ENCODE assay signal across 10 cellular contexts in the genomic region with DNA sequence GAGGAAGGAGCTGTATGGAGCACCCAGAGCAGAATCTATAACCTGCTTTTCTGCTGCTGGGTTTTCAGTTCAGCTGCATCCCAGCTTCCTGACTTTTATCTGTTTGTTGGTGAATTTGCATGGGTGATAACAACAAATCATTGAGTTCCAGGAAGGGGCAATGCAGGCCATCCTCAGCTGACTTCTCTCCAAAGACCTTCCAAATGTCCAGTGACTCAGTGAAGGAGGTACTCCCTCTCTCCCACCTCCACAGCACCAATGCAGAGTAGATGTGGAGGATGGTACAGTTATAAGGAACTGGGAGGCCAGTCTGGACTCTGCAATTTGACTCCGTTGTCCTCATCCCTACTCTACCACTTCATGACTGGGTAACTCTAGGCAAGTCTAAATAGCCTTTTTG. TPM values are rescaled to one million over a fixed set of nuclear protein-coding genes. Genes with fewer than 3 reads are reported as not detected.
DNase-seq lines count a peak whose midpoint lies in the region; ATAC-seq, FAIRE-seq and TF ChIP-seq lines count a peak whose summit lies in the region.
"Had no signal": no experiment of that assay in that cellular context is flagged by ENCODE, and none has a peak within 500 bp of the region (broad histone marks: within the 10 kb centered on the region; RNA-seq: fewer than 3 reads in every experiment).

No MANE protein-coding gene starts in this region.

- FAIRE-seq in pancreas (lab: Jason Lieb, UNC), result no peak

- H3K4me3 ChIP-seq in NT2/D1 (ENCODE audit: insufficient read length, low read depth) (peak overlapping the region; percentile 95), psoas muscle (peak overlapping the region; percentile 90), pancreas (no peak overlapping the region)

- no peak for DNase-seq in Calu3
- no peak for DNase-seq in NT2/D1 (ENCODE audit: low read depth, low spot score)
- DNase-seq in epithelial cell of prostate (ENCODE audit: low read depth, low spot score), result no peak
- no peak for DNase-seq in psoas muscle
- no peak for DNase-seq in NCI-H526 treated with DMSO at 0.1 percent for 48 hours (lab: John Stamatoyannopoulos, UW)
- DNase-seq in pancreas, result no peak
- DNase-seq: NCI-H748 treated with DMSO at 0.1 percent for 48 hours had no signal

- peak overlapping the region; percentile 96 for H3K4me3 Mint-ChIP-seq in Calu3 (ENCODE audit: low read depth, unreplicated experiment)

- H3K27me3 ChIP-seq in NT2/D1 (ENCODE audit: insufficient read depth, insufficient read length) (no peaks in the 10 kb centered on the region), psoas muscle (ENCODE audit: insufficient read depth in 3 of 3, low read length in 2 of 3) (no peaks in the 10 kb centered on the region), pancreas (no peaks in the 10 kb centered on the region)

- no peaks in the 10 kb centered on the region for H3K9me3 ChIP-seq in NT2/D1 (ENCODE audit: insufficient read depth, low read length)
- H3K9me3 ChIP-seq in psoas muscle, result no peaks in the 10 kb centered on the region
- H3K9me3 ChIP-seq in pancreas, result no peaks in the 10 kb centered on the region

- H3K36me3 ChIP-seq in NT2/D1 (ENCODE audit: insufficient read depth, insufficient read length, low read length) (peaks cover 7% of the 10 kb centered on the region), psoas muscle (ENCODE audit: insufficient read depth in 1 of 2, low read depth in 1 of 2) (no peaks in the 10 kb centered on the region), pancreas (no peaks in the 10 kb centered on the region)

- ATAC-seq in psoas muscle, result no peak
- no peak for ATAC-seq in HG03520 (IDR thresholded peaks at IDR 0.05; ENCODE audit: unreplicated experiment)
- no peak for ATAC-seq in GM18520 (IDR thresholded peaks at IDR 0.05; ENCODE audit: unreplicated experiment)
- ATAC-seq in pancreas, result no peak

- H3K9ac ChIP-seq in NT2/D1 (ENCODE audit: insufficient read length, low read depth), result peak overlapping the region; percentile 76

- peaks cover 42% of the 10 kb centered on the region for H3K4me1 Mint-ChIP-seq in Calu3 (ENCODE audit: low read depth, unreplicated experiment)

- peak overlapping the region; percentile 99 for H3K27ac Mint-ChIP-seq in Calu3 (ENCODE audit: unreplicated experiment)

- no peaks in the 10 kb centered on the region for H3K27me3 Mint-ChIP-seq in Calu3 (ENCODE audit: unreplicated experiment)

- TF ChIP-seq CTCF in Calu3 (IDR thresholded peaks at IDR 0.05; ENCODE audit: unreplicated experiment) (no peak), psoas muscle (IDR thresholded peaks at IDR 0.05) (no peak), pancreas (IDR thresholded peaks at IDR 0.05) (no peak)

- H3K27ac ChIP-seq in epithelial cell of prostate (peak overlapping the region; percentile 90), psoas muscle (peak overlapping the region; percentile 86), pancreas (peak overlapping the region in 1 of 4 donors; percentile 88)

- intact Hi-C loops in Calu3 (cut with micrococcal nuclease; ENCODE audit: unreplicated experiment), result loop anchor here (10.0 kb wide), 1 partner anchor 167 kb away; no protein-coding TSS in a partner anchor
- intact Hi-C loops in psoas muscle (cut with DNase I), result no loop called here
- intact Hi-C loops in pancreas (cut with DNase I), result no loop called here

- H3K4me1 ChIP-seq in NT2/D1 (ENCODE audit: insufficient read depth, insufficient read length), result no peaks in the 10 kb centered on the region
- H3K4me1 ChIP-seq in psoas muscle, result peaks cover 19% of the 10 kb centered on the region
- H3K4me1 ChIP-seq in pancreas, result peaks cover 0 to 7% (median 0%) of the 10 kb centered on the region in 3 donors

- no TSS peak for BruUV-seq in Calu3 (replicated peaks; lab: Mats Ljungman, UMichigan)

- 88 to 100% (median 93%) methylated on average over 1 of the region's 1 CpG for WGBS in psoas muscle, 3 donors
- 83 to 88% methylated on average over 1 of the region's 1 CpG for WGBS in pancreas, 2 donors

- CTCF ChIA-PET in Calu3 (lab: Charles Lee), result interaction anchor here (0.9 kb wide), 1 partner anchor 26 kb away, joined by 4 read pairs; no protein-coding TSS in a partner anchor

- H3K9me3 Mint-ChIP-seq in Calu3 (ENCODE audit: low read depth, unreplicated experiment), result no peaks in the 10 kb centered on the region

- peaks cover 28% of the 10 kb centered on the region for H3K36me3 Mint-ChIP-seq in Calu3 (ENCODE audit: insufficient read depth, unreplicated experiment)

RNA-seq across cellular contexts. Expression of gene TXN, which starts 1.7 kb away (rescaled TPM):
- 278 and 286 TPM in 2 replicates for total RNA-seq in Calu3 (2022)
- total RNA-seq in psoas muscle, result 100 to 1,000 TPM in 1 of 4 donors, 10 to 100 TPM in 3; 38.0 to 118 (median 71.6) TPM
- 100 to 1,000 TPM in 2 of 3 donors, 10 to 100 TPM in 1; 73.4 to 366 (median 135) TPM for polyA plus RNA-seq in psoas muscle
- 10 to 100 TPM; 44.3 to 87.6 (median 67.2) TPM for total RNA-seq in pancreas
- polyA plus RNA-seq in pancreas, result 10 to 100 TPM; 88.4 to 99.5 TPM

RNA-seq across cellular contexts. Expression of gene C9orf152, which starts 50.0 kb away (rescaled TPM):
- total RNA-seq in Calu3 (2022) (1.7 and 1.9 TPM in 2 replicates), psoas muscle (not detected), pancreas (1 to 10 TPM; 1.0 to 8.9 (median 3.2) TPM)
- polyA plus RNA-seq in psoas muscle (under 1 TPM in 1 of 3 donors, not detected in 2; 0.08 TPM), pancreas (1 to 10 TPM in 1 of 2 donors, under 1 TPM in 1; 0.85 to 1.3 TPM)
- total RNA-seq: fibroblast of villous mesenchyme had no signal

Comparison
In these comparisons a context has a peak if more than half of its experiments do, and no peak if none do; other contexts are left out.
1. H3K4me3 ChIP-seq: peak in NT2/D1 (single experiment) and psoas muscle (single experiment); none in pancreas (0 of 4).